Comparison of ENCODE assay signal across 8 cellular contexts in the genomic region with DNA sequence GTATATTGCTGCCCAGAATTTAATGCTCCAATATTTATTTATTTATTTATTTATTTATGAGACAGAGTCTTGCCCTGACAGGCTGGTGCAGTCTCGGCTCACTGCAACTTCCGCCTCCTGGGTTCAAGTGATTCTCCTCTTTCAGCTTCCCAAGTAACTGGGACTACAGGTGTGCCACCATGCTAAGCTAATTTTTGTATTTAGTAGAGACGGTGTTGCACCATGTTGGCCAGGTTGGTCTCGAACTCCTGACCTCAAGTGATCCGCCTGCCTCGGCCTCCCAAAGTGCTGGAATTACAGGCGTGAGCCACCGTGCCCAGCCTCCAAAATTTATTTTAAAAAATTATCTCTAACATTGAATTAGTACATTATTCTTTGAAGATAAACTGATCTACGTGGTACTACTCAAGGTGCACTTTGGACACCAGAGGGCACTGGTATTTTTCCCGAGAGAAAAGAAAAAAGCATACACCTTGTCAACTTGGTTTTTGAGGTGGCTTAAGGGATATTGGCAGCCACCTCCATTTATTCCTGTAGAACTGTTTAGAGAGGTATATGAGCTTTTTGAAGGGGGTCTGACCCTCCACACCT. TPM values are rescaled to one million over a fixed set of nuclear protein-coding genes. Genes with fewer than 3 reads are reported as not detected.
A peak's percentile ranks its signal among the peaks of the same experiment; 100 is the strongest.
DNase-seq lines count a peak whose midpoint lies in the region; ATAC-seq and TF ChIP-seq lines count a peak whose summit lies in the region.
"Had no signal": no experiment of that assay in that cellular context is flagged by ENCODE, and none has a peak within 500 bp of the region (broad histone marks: within the 10 kb centered on the region; RNA-seq: fewer than 3 reads in every experiment).

No MANE protein-coding gene starts in this region.

- H3K36me3 Mint-ChIP-seq in CD4-positive, alpha-beta T cell (ENCODE audit: low read depth), result peaks cover 30% of the 10 kb centered on the region

- CTCF ChIA-PET in CD4-positive, alpha-beta T cell (lab: Charles Lee), result interaction anchor here (5.6 kb wide), 1 partner anchor 12 kb away, joined by 57 read pairs; a partner anchor contains a TSS

- no peaks in the 10 kb centered on the region for H3K9me3 ChIP-seq in CD4-positive, alpha-beta T cell (ENCODE audit: control insufficient read depth, low read length)
- no peaks in the 10 kb centered on the region for H3K9me3 ChIP-seq in WERI-Rb-1 (ENCODE audit: severe bottlenecking)

- H3K27me3 ChIP-seq in CD4-positive, alpha-beta T cell (ENCODE audit: control insufficient read depth, insufficient read depth, low read length), result no peaks in the 10 kb centered on the region
- no peaks in the 10 kb centered on the region for H3K27me3 ChIP-seq in WERI-Rb-1 (ENCODE audit: insufficient read depth, low read depth, severe bottlenecking)

- DNase-seq in CD4-positive, alpha-beta T cell, result no peak
- peak; percentile 23 for DNase-seq in WERI-Rb-1
- peak; percentile 47 for DNase-seq in left kidney (ENCODE audit: low read depth, low spot score)
- DNase-seq in T-helper 9 cell, result no peak
- no peak for DNase-seq in NCI-H526 (lab: John Stamatoyannopoulos, UW)
- DNase-seq: NCI-H510A treated with DMSO at 0.1 percent for 48 hours had no signal

- H3K36me3 ChIP-seq in WERI-Rb-1, result peaks cover 13% of the 10 kb centered on the region

- H3K4me1 Mint-ChIP-seq in CD4-positive, alpha-beta T cell (ENCODE audit: low read depth), result peaks cover 25% of the 10 kb centered on the region

- no peak for ATAC-seq in CD4-positive, alpha-beta T cell (ENCODE audit: poor library complexity)
- ATAC-seq in GM21526 (IDR thresholded peaks at IDR 0.05; ENCODE audit: low FRiP score, unreplicated experiment), result no peak

- H3K27ac ChIP-seq in CD4-positive, alpha-beta T cell (ENCODE audit: low read depth, low read length), result no peak overlapping the region
- no peak overlapping the region for H3K27ac ChIP-seq in WERI-Rb-1

- H3K27me3 Mint-ChIP-seq in CD4-positive, alpha-beta T cell, result no peaks in the 10 kb centered on the region

- H3K9me3 Mint-ChIP-seq in CD4-positive, alpha-beta T cell, result no peaks in the 10 kb centered on the region

- intact Hi-C loops in CD4-positive, alpha-beta T cell (cut with DNase I, micrococcal nuclease), result loop anchor here (5.0 to 10.0 kb wide), 5 partner anchors 151 to 1749 kb away; a partner anchor contains a TSS

- no peak overlapping the region for H3K27ac Mint-ChIP-seq in CD4-positive, alpha-beta T cell

- peak; percentile 16 for TF ChIP-seq CTCF in CD4-positive, alpha-beta T cell (IDR thresholded peaks at IDR 0.05)
- TF ChIP-seq CTCF in GM12872 (IDR thresholded peaks at IDR 0.05; ENCODE audit: insufficient read depth, low read depth, low read length) (peak; percentile 15; the same call in 1 of the 3 replicates), WERI-Rb-1 (IDR thresholded peaks at IDR 0.05; ENCODE audit: low read depth, low read length) (0 out of 2 replicates have a peak, but pooled peaks have one; percentile 16)

- peak overlapping the region; percentile 100 for H3K4me3 Mint-ChIP-seq in CD4-positive, alpha-beta T cell

- POLR2A ChIA-PET in CD4-positive, alpha-beta T cell (lab: Charles Lee), result interaction anchor here (3.9 kb wide), 1 partner anchor 10 kb away, joined by 51 read pairs; a partner anchor contains a TSS

- H3K4me3 ChIP-seq in WERI-Rb-1 (ENCODE audit: low read depth, low read length), result no peak overlapping the region

RNA-seq across cellular contexts. Expression of a gene that starts 1.4 kb away (rescaled TPM):
- total RNA-seq in CD4-positive, alpha-beta T cell, result 1 to 10 TPM; 3.0 to 3.4 TPM

RNA-seq across cellular contexts. Expression of a gene that starts 9.8 kb away (rescaled TPM):
- total RNA-seq in CD4-positive, alpha-beta T cell, result 10 to 100 TPM; 29.3 to 29.9 TPM

Comparison
In these comparisons a context has a peak if more than half of its experiments do, and no peak if none do; other contexts are left out.
1. DNase-seq: peak in WERI-Rb-1 (single experiment) and left kidney (single experiment); none in CD4-positive, alpha-beta T cell (0 of 10), T-helper 9 cell (single experiment) and NCI-H526 (0 of 2).
2. Peak in every context shown above with its lines, with median percentiles within 50 percentile points of each other: CTCF ChIP-seq.